11 cellular contexts compared by ENCODE assay signal in genomic region chr1:200406161-200406797, GRCh38. TPM values are rescaled to one million over a fixed set of nuclear protein-coding genes. Genes with fewer than 3 reads are reported as not detected.
DNase-seq lines count a peak whose midpoint lies in the region; ATAC-seq and TF ChIP-seq lines count a peak whose summit lies in the region.
"Had no signal": no experiment of that assay in that cellular context is flagged by ENCODE, and none has a peak within 500 bp of the region (broad histone marks: within the 10 kb centered on the region; RNA-seq: fewer than 3 reads in every experiment).

No MANE protein-coding gene starts in this region.

- H3K79me2 ChIP-seq in DND-41 (ENCODE audit: insufficient read depth, low read length) (peaks cover 60% of the 10 kb centered on the region), neural cell (replicated peaks; ENCODE audit: insufficient read depth, low read length) (peaks cover 42% of the 10 kb centered on the region)

- H3K4me3 ChIP-seq in DND-41 (ENCODE audit: low read depth in 1 of 2, low read length in 2 of 2), result peak overlapping the region in 1 of 2 experiments; percentile 36; a peak in 1 of 4 replicates
- peak overlapping the region; percentile 48 for H3K4me3 ChIP-seq in NB4 (ENCODE audit: low read depth, low read length)
- peak overlapping the region; percentile 78 for H3K4me3 ChIP-seq in neural cell (ENCODE audit: low read length)
- H3K4me3 ChIP-seq: vagina had no signal

- TF ChIP-seq RAD21 in neural cell (conservative IDR thresholded peaks at IDR 0.05), result no peak

- TF ChIP-seq EP300 in neural cell (conservative IDR thresholded peaks at IDR 0.05; ENCODE audit: poor library complexity, severe bottlenecking), result no peak

- DNase-seq in DND-41 (no peak), NB4 (ENCODE audit: low read depth) (peak; percentile 34), 8988T (no peak)
- DNase-seq: activated CD4-positive, CD25-positive, alpha-beta regulatory T cell; kidney; MV-4-11 had no signal

- H3K27ac Mint-ChIP-seq in dendritic cell treated with granulocyte-macrophage colony-stimulating factor and Interleukin-4, amounts not matched to agents 40 ng/mL and 50 ng/mL, for 4 days, result no peak overlapping the region

- H3K4me3 Mint-ChIP-seq in dendritic cell treated with granulocyte-macrophage colony-stimulating factor and Interleukin-4, amounts not matched to agents 40 ng/mL and 50 ng/mL, for 4 days, result peak overlapping the region; percentile 26

- H3K27ac ChIP-seq in DND-41 (ENCODE audit: low read length) (no peak overlapping the region), neural cell (ENCODE audit: low read length) (no peak overlapping the region)
- H3K27ac ChIP-seq: vagina had no signal

- TF ChIP-seq CTCF in DND-41 (IDR thresholded peaks at IDR 0.05; ENCODE audit: borderline replicate concordance, extremely low read depth, low read length, poor library complexity, severe bottlenecking) (no peak), NB4 (IDR thresholded peaks at IDR 0.05; ENCODE audit: low read depth, low read length) (no peak), neural cell (IDR thresholded peaks at IDR 0.05; ENCODE audit: poor library complexity, severe bottlenecking) (no peak)

- H3F3A ChIP-seq in neural cell (ENCODE audit: insufficient read depth, low read length, poor library complexity, severe bottlenecking), result no peaks in the 10 kb centered on the region

- H3K36me3 Mint-ChIP-seq in dendritic cell treated with granulocyte-macrophage colony-stimulating factor and Interleukin-4, amounts not matched to agents 40 ng/mL and 50 ng/mL, for 4 days (ENCODE audit: low read depth), result peaks cover 46% of the 10 kb centered on the region

- H3K4me1 ChIP-seq in DND-41 (ENCODE audit: insufficient read depth, low read length), result peaks cover 54% of the 10 kb centered on the region

- H3K27me3 ChIP-seq in DND-41 (ENCODE audit: insufficient read depth, low read length, poor library complexity) (no peaks in the 10 kb centered on the region), neural cell (ENCODE audit: insufficient read depth, low read depth, low read length) (no peaks in the 10 kb centered on the region)
- H3K27me3 ChIP-seq: vagina had no signal

- no peaks in the 10 kb centered on the region for H3K9me2 ChIP-seq in neural cell (ENCODE audit: insufficient read depth, low read length)

- H3K9ac ChIP-seq in DND-41 (ENCODE audit: low read depth, low read length) (no peak overlapping the region), neural cell (ENCODE audit: low read length) (no peak overlapping the region)

- H3K9me3 ChIP-seq in DND-41 (ENCODE audit: insufficient read depth, low read length, severe bottlenecking), result no peaks in the 10 kb centered on the region
- peaks cover 12% of the 10 kb centered on the region for H3K9me3 ChIP-seq in neural cell (ENCODE audit: low read length)
- H3K9me3 ChIP-seq: vagina had no signal

- peaks cover 46% of the 10 kb centered on the region for H3K4me1 Mint-ChIP-seq in dendritic cell treated with granulocyte-macrophage colony-stimulating factor and Interleukin-4, amounts not matched to agents 40 ng/mL and 50 ng/mL, for 4 days (ENCODE audit: low read depth)

- H3K27me3 Mint-ChIP-seq in dendritic cell treated with granulocyte-macrophage colony-stimulating factor and Interleukin-4, amounts not matched to agents 40 ng/mL and 50 ng/mL, for 4 days, result no peaks in the 10 kb centered on the region

- no peaks in the 10 kb centered on the region for H3K9me3 Mint-ChIP-seq in dendritic cell treated with granulocyte-macrophage colony-stimulating factor and Interleukin-4, amounts not matched to agents 40 ng/mL and 50 ng/mL, for 4 days

- H3K36me3 ChIP-seq in DND-41 (ENCODE audit: insufficient read depth, low read length) (peaks cover 51% of the 10 kb centered on the region), neural cell (ENCODE audit: insufficient read depth, low read length) (peaks cover 33% of the 10 kb centered on the region)

- H3K4me2 ChIP-seq in DND-41 (ENCODE audit: insufficient read depth, low read length) (peak overlapping the region; percentile 81), neural cell (ENCODE audit: low read length) (peak overlapping the region; percentile 47)

- ATAC-seq in DND-41 (ENCODE audit: insufficient read depth, low read depth), result no peak
- ATAC-seq in HG03354 (IDR thresholded peaks at IDR 0.05; ENCODE audit: poor library complexity, severe bottlenecking, unreplicated experiment), result no peak
- ATAC-seq in GM18498 (IDR thresholded peaks at IDR 0.05; ENCODE audit: unreplicated experiment), result no peak

- no peak for TF ChIP-seq POLR2A in NB4 (IDR thresholded peaks at IDR 0.05; ENCODE audit: extremely low read depth, insufficient read length)

- intact Hi-C loops in dendritic cell treated with granulocyte-macrophage colony-stimulating factor and Interleukin-4, amounts not matched to agents 40 ng/mL and 50 ng/mL, for 4 days (cut with micrococcal nuclease), result no loop called here

- H4K20me1 ChIP-seq in DND-41 (ENCODE audit: insufficient read depth, low read length) (peaks cover 41% of the 10 kb centered on the region), neural cell (ENCODE audit: insufficient read depth) (no peaks in the 10 kb centered on the region)

- H2AFZ ChIP-seq in DND-41 (ENCODE audit: low read depth, low read length) (no peak overlapping the region), neural cell (ENCODE audit: low read depth, low read length) (no peak overlapping the region)

TF ChIP-seq in neural cell, 6 proteins besides CTCF, POLR2A, EP300 and RAD21:
- TF ChIP-seq POLR2AphosphoS5 (IDR thresholded peaks at IDR 0.05) (no peak), MXI1 (conservative IDR thresholded peaks at IDR 0.05; ENCODE audit: poor library complexity, severe bottlenecking) (no peak), SMC3 (conservative IDR thresholded peaks at IDR 0.05; ENCODE audit: poor library complexity) (no peak), EZH2 (IDR thresholded peaks at IDR 0.05; ENCODE audit: borderline replicate concordance, insufficient read depth, low read length, poor library complexity, severe bottlenecking) (no peak), TAF1 (IDR thresholded peaks at IDR 0.05; ENCODE audit: low read depth) (no peak), REST (IDR thresholded peaks at IDR 0.05; ENCODE audit: borderline replicate concordance) (no peak)

RNA-seq across cellular contexts. Expression of gene ZNF281, which starts 3.6 kb away (rescaled TPM):
- 23.9 and 25.3 TPM in 2 replicates for polyA plus RNA-seq in neural cell
- 87.4 and 96.8 TPM in 2 replicates for polyA minus RNA-seq in neural cell
